16 cellular contexts compared by ENCODE assay signal in genomic region chr1:223014142-223014873, GRCh38.
DNase-seq lines count a peak whose midpoint lies in the region; ATAC-seq and TF ChIP-seq lines count a peak whose summit lies in the region.
"Had no signal": no experiment of that assay in that cellular context is flagged by ENCODE, and none has a peak within 500 bp of the region (broad histone marks: within the 10 kb centered on the region; RNA-seq: fewer than 3 reads in every experiment).

No MANE protein-coding gene starts in this region.

- no peaks in the 10 kb centered on the region for H3K27me3 ChIP-seq in mesendoderm (ENCODE audit: insufficient read depth, low read length, poor library complexity)
- no peaks in the 10 kb centered on the region for H3K27me3 ChIP-seq in trophoblast cell (ENCODE audit: insufficient read depth, low read length)

- POLR2A ChIA-PET in WTC11 (lab: Charles Lee): interaction anchor here (1.0 to 1.2 kb wide), 2 partner anchors 16 to 75 kb away, joined by 3 read pairs; no protein-coding TSS in a partner anchor

- no peak overlapping the region for H4K12ac ChIP-seq in trophoblast cell (ENCODE audit: low read depth, low read length)

- H3K79me2 ChIP-seq in mesendoderm (ENCODE audit: control insufficient read depth, insufficient read depth, low read length) (no peaks in the 10 kb centered on the region), trophoblast cell (ENCODE audit: control insufficient read depth, insufficient read depth, low read length, poor library complexity) (peaks cover 11% of the 10 kb centered on the region)

- no peak overlapping the region for H4K5ac ChIP-seq in mesendoderm (ENCODE audit: low read length)

- H3K9me3 Mint-ChIP-seq in WTC11 (no peaks in the 10 kb centered on the region), endothelial cell (ENCODE audit: unreplicated experiment) (no peaks in the 10 kb centered on the region)
- H3K9me3 Mint-ChIP-seq: CD4-positive, alpha-beta memory T cell had no signal

- H3K36me3 ChIP-seq in mesendoderm (ENCODE audit: control insufficient read depth, insufficient read depth, low read length): peaks cover 2% of the 10 kb centered on the region
- H3K36me3 ChIP-seq in trophoblast cell (ENCODE audit: control insufficient read depth in 1 of 2, insufficient read depth in 2 of 2, low read length in 2 of 2): peaks cover 15 to 18% of the 10 kb centered on the region in 2 experiments

- H3K4ac ChIP-seq in mesendoderm (ENCODE audit: low read depth, low read length) (no peak overlapping the region), trophoblast cell (ENCODE audit: low read depth, low read length) (no peak overlapping the region)

- no CpG with 5 or more reads among the region's 4 CpGs for WGBS in mesendoderm (ENCODE audit: extremely low coverage, insufficient coverage, low lambda C conversion rate)
- WGBS in trophoblast cell (ENCODE audit: extremely low coverage, insufficient coverage, insufficient read length): no CpG with 5 or more reads among the region's 4 CpGs

- peak overlapping the region; percentile 60 for H4K91ac ChIP-seq in trophoblast cell (ENCODE audit: low read depth, low read length)

- H3K4me2 ChIP-seq in mesendoderm (ENCODE audit: low read length) (no peak overlapping the region), trophoblast cell (ENCODE audit: low read length) (no peak overlapping the region)

- peak overlapping the region; percentile 65 for H3K14ac ChIP-seq in trophoblast cell (ENCODE audit: low read length)

- H3K79me1 ChIP-seq in mesendoderm (ENCODE audit: low read length) (no peaks in the 10 kb centered on the region), trophoblast cell (ENCODE audit: low read length) (peaks cover 28% of the 10 kb centered on the region)

- H2AK5ac ChIP-seq in mesendoderm (ENCODE audit: low read length): no peak overlapping the region
- H2AK5ac ChIP-seq in trophoblast cell (ENCODE audit: low read length): peak overlapping the region; percentile 74

- intact Hi-C loops in Right ventricle myocardium inferior (cut with DNase I) (loop anchor here (5.0 kb wide), 1 partner anchor 638 kb away; no protein-coding TSS in a partner anchor), posterior cingulate gyrus (cut with DNase I) (no loop called here)

- H3K4me1 Mint-ChIP-seq in WTC11 (peaks cover 61% of the 10 kb centered on the region), endothelial cell (ENCODE audit: unreplicated experiment) (peaks cover 63% of the 10 kb centered on the region)
- H3K4me1 Mint-ChIP-seq: CD4-positive, alpha-beta memory T cell had no signal

- no peak overlapping the region for H3K23ac ChIP-seq in mesendoderm (ENCODE audit: low read length)
- H3K23ac ChIP-seq in trophoblast cell (ENCODE audit: low read length): no peak overlapping the region

- H2BK15ac ChIP-seq in mesendoderm (replicated peaks; ENCODE audit: low read depth): no peak overlapping the region

- TF ChIP-seq CTCF in WTC11 (IDR thresholded peaks at IDR 0.05) (no peak), endothelial cell (IDR thresholded peaks at IDR 0.05; ENCODE audit: unreplicated experiment) (no peak)

- H3K4me1 ChIP-seq in mesendoderm (ENCODE audit: control insufficient read depth, low read depth, low read length): peaks cover 8% of the 10 kb centered on the region
- H3K4me1 ChIP-seq in trophoblast cell (ENCODE audit: control insufficient read depth in 1 of 2, insufficient read depth in 2 of 2, low read length in 2 of 2): peaks cover 22 to 23% of the 10 kb centered on the region in 2 experiments

- no peak overlapping the region for H3K4me3 ChIP-seq in mesendoderm (ENCODE audit: low read length)
- no peak overlapping the region for H3K4me3 ChIP-seq in trophoblast cell (ENCODE audit: low read depth, low read length)

- peaks cover 17% of the 10 kb centered on the region for H3K27me3 Mint-ChIP-seq in WTC11 (ENCODE audit: low read depth)
- H3K27me3 Mint-ChIP-seq in endothelial cell (ENCODE audit: unreplicated experiment): peaks cover 9% of the 10 kb centered on the region

- no peaks in the 10 kb centered on the region for H3K9me3 ChIP-seq in trophoblast cell (ENCODE audit: insufficient read depth, low read depth, low read length)

- H2BK5ac ChIP-seq in mesendoderm (ENCODE audit: low read length) (no peak overlapping the region), trophoblast cell (ENCODE audit: low read depth, low read length, poor library complexity) (peak overlapping the region; percentile 52)

- no peak overlapping the region for H2AFZ ChIP-seq in trophoblast cell (ENCODE audit: insufficient read depth, low read length, poor library complexity)

- H3K27ac ChIP-seq in mesendoderm (ENCODE audit: low read depth, low read length) (no peak overlapping the region), trophoblast cell (ENCODE audit: low read depth, low read length) (peak overlapping the region; percentile 65)

- no peak overlapping the region for H3K56ac ChIP-seq in mesendoderm (ENCODE audit: low read length)

- H3K36me3 Mint-ChIP-seq in WTC11 (peaks cover 54% of the 10 kb centered on the region), endothelial cell (ENCODE audit: low read depth, unreplicated experiment) (peaks cover 38% of the 10 kb centered on the region)
- H3K36me3 Mint-ChIP-seq: CD4-positive, alpha-beta memory T cell had no signal

- CTCF ChIA-PET in WTC11 (lab: Charles Lee): interaction anchor here (1.9 kb wide), 1 partner anchor 76 kb away, joined by 8 read pairs; no protein-coding TSS in a partner anchor

- ATAC-seq in WTC11 (no peak), Right ventricle myocardium inferior (no peak), GM19455 (IDR thresholded peaks at IDR 0.05; ENCODE audit: unreplicated experiment) (no peak)

- H4K8ac ChIP-seq in mesendoderm (ENCODE audit: low read depth, low read length) (no peak overlapping the region), trophoblast cell (ENCODE audit: low read depth, low read length) (peak overlapping the region; percentile 61)

- no peak overlapping the region for H2BK120ac ChIP-seq in mesendoderm (ENCODE audit: low read depth, low read length)
- peak overlapping the region; percentile 82 for H2BK120ac ChIP-seq in trophoblast cell (ENCODE audit: insufficient read depth, low read length, poor library complexity)

- H3K9ac ChIP-seq in mesendoderm (ENCODE audit: low read length) (no peak overlapping the region), trophoblast cell (ENCODE audit: low read length) (no peak overlapping the region)

- H3K27ac Mint-ChIP-seq in WTC11 (peak overlapping the region; percentile 35), endothelial cell (ENCODE audit: unreplicated experiment) (peak overlapping the region; percentile 71)
- H3K27ac Mint-ChIP-seq: CD4-positive, alpha-beta memory T cell had no signal

- no peak overlapping the region for H3K18ac ChIP-seq in mesendoderm (ENCODE audit: low read length)
- H3K18ac ChIP-seq in trophoblast cell (ENCODE audit: low read length): no peak overlapping the region

- DNase-seq in WTC11 (ENCODE audit: low spot score) (no peak), endothelial cell (ENCODE audit: low spot score) (no peak), mesendoderm (peak; percentile 53), trophoblast cell (no peak), Right ventricle myocardium inferior (ENCODE audit: missing footprints) (no peak), posterior cingulate gyrus (no peak)
- DNase-seq in central memory CD4-positive, alpha-beta T cell: no peak
- DNase-seq: C1 segment of cervical spinal cord; CD4-positive, alpha-beta memory T cell; COR-L47; DMS153; DND-41; GOT3; H7; HCEC 1CT had no signal

- H3K4me3 Mint-ChIP-seq in WTC11 (no peak overlapping the region), endothelial cell (ENCODE audit: unreplicated experiment) (peak overlapping the region; percentile 45)
- H3K4me3 Mint-ChIP-seq: CD4-positive, alpha-beta memory T cell had no signal

- peak overlapping the region; percentile 69 for H2BK12ac ChIP-seq in trophoblast cell (ENCODE audit: low read length)

TF ChIP-seq in WTC11, 78 proteins besides CTCF, POLR2A, EP300 and RAD21 (continues in another document):
- no peak for TF ChIP-seq ZBTB43 (CRISPR knock-in tag; IDR thresholded peaks at IDR 0.05)
- TF ChIP-seq ZNF281 (CRISPR knock-in tag; IDR thresholded peaks at IDR 0.05): no peak
- peak; percentile 85; the same call in 1 of the 2 replicates for TF ChIP-seq ZNF121 (CRISPR knock-in tag; IDR thresholded peaks at IDR 0.05)
- peak; percentile 69; the same call in 1 of the 2 replicates for TF ChIP-seq ZNF416 (CRISPR knock-in tag; IDR thresholded peaks at IDR 0.05)
- peak; percentile 53; the same call in 1 of the 2 replicates for TF ChIP-seq NFATC4 (CRISPR knock-in tag; IDR thresholded peaks at IDR 0.05)
- no peak for TF ChIP-seq HMGA2 (CRISPR knock-in tag; IDR thresholded peaks at IDR 0.05)
- TF ChIP-seq ZNF671 (CRISPR knock-in tag; IDR thresholded peaks at IDR 0.05): peak; percentile 68
- TF ChIP-seq NR3C1 (CRISPR knock-in tag; conservative IDR thresholded peaks at IDR 0.05; ENCODE audit: low read depth): no peak
